8 cellular contexts compared by ENCODE assay signal in genomic region chr17:60964160-60964559, GRCh38.
"Had no signal": no experiment of that assay in that cellular context is flagged by ENCODE, and none has a peak within 500 bp of the region (broad histone marks: within the 10 kb centered on the region; RNA-seq: fewer than 3 reads in every experiment).

No MANE protein-coding gene starts in this region.

- ATAC-seq: HepG2 had no signal

- H3K4me1 Mint-ChIP-seq: IgD-negative memory B cell had no signal

- H3K27ac ChIP-seq: HL-60, KMS-11 had no signal

- H3K4me2 ChIP-seq: KMS-11 had no signal

- H3K27me3 Mint-ChIP-seq: IgD-negative memory B cell had no signal

- H3K4me3 Mint-ChIP-seq: IgD-negative memory B cell had no signal

- H3K9ac ChIP-seq: KMS-11 had no signal

- H3K27ac Mint-ChIP-seq: IgD-negative memory B cell had no signal

- DNase-seq: IMR-90, KBM-7, KG1 had no signal

- FAIRE-seq: HepG2, HTR-8/SVneo had no signal
